Comparison of ENCODE assay signal across 8 cellular contexts in genomic region chr14:58239259-58240210, GRCh38. TPM values are rescaled to one million over a fixed set of nuclear protein-coding genes. Genes with fewer than 3 reads are reported as not detected.
DNase-seq lines count a peak whose midpoint lies in the region; ATAC-seq and TF ChIP-seq lines count a peak whose summit lies in the region.

No MANE protein-coding gene starts in this region.

- H3K9me3 Mint-ChIP-seq in activated T-helper 2 cell treated with anti-CD3 and anti-CD28 coated beads, Interferon-gamma antibody, Interleukin-2, Interleukin-4, amounts not matched to agents 10 μg/mL and 5 μg/mL and 100 μg/mL, durations not matched to agents 14 hours and 24 hours and 36 hours, result no peaks in the 10 kb centered on the region
- H3K9me3 Mint-ChIP-seq in neural crest cell, result no peaks in the 10 kb centered on the region
- H3K9me3 Mint-ChIP-seq in stimulated activated naive CD8-positive, alpha-beta T cell treated with anti-CD3 and anti-CD28 coated beads, Interleukin-15, amount 100 ng/mL, for 72 hours, result no peaks in the 10 kb centered on the region

- peak overlapping the region; percentile 63 for H3K4me3 ChIP-seq in fibroblast of villous mesenchyme (ENCODE audit: low read depth, low read length)

- no peaks in the 10 kb centered on the region for H3K36me3 Mint-ChIP-seq in activated T-helper 2 cell treated with anti-CD3 and anti-CD28 coated beads, Interferon-gamma antibody, Interleukin-2, Interleukin-4, amounts not matched to agents 10 μg/mL and 5 μg/mL and 100 μg/mL, durations not matched to agents 14 hours and 24 hours and 36 hours (ENCODE audit: low read depth)
- H3K36me3 Mint-ChIP-seq in neural crest cell (ENCODE audit: low read depth), result peaks cover 3% of the 10 kb centered on the region

- TF ChIP-seq CTCF in fibroblast of villous mesenchyme (IDR thresholded peaks at IDR 0.05; ENCODE audit: insufficient read depth, low read depth, low read length) (no peak), neural crest cell (conservative IDR thresholded peaks at IDR 0.05) (no peak)

- DNase-seq in DMS79 treated with DMSO at 0.1 percent for 48 hours (lab: John Stamatoyannopoulos, UW) (peak; percentile 79), HuH-7 (ENCODE audit: low spot score) (peak; percentile 15), RKO (ENCODE audit: low spot score) (peak; percentile 51), fibroblast of villous mesenchyme (ENCODE audit: low read depth) (peak; percentile 78), neural crest cell (ENCODE audit: low read depth, low spot score) (peak; percentile 79)
- DNase-seq in activated T-helper 2 cell treated with anti-CD3 and anti-CD28 coated beads, Interferon-gamma antibody, Interleukin-2, Interleukin-4, amounts not matched to agents 10 μg/mL and 5 μg/mL and 100 μg/mL, durations not matched to agents 14 hours and 24 hours and 36 hours (ENCODE audit: low spot score), result peak; percentile 65
- DNase-seq in stimulated activated naive CD8-positive, alpha-beta T cell treated with anti-CD3 and anti-CD28 coated beads, Interleukin-15, amount 100 ng/mL, for 72 hours, result peak; percentile 72 to 78

- no peaks in the 10 kb centered on the region for H3K27me3 Mint-ChIP-seq in activated T-helper 2 cell treated with anti-CD3 and anti-CD28 coated beads, Interferon-gamma antibody, Interleukin-2, Interleukin-4, amounts not matched to agents 10 μg/mL and 5 μg/mL and 100 μg/mL, durations not matched to agents 14 hours and 24 hours and 36 hours (ENCODE audit: low read depth)
- H3K27me3 Mint-ChIP-seq in neural crest cell (ENCODE audit: low read depth), result peaks cover 3% of the 10 kb centered on the region
- no peaks in the 10 kb centered on the region for H3K27me3 Mint-ChIP-seq in stimulated activated naive CD8-positive, alpha-beta T cell treated with anti-CD3 and anti-CD28 coated beads, Interleukin-15, amount 100 ng/mL, for 72 hours

- intact Hi-C loops in activated T-helper 2 cell treated with anti-CD3 and anti-CD28 coated beads, Interferon-gamma antibody, Interleukin-2, Interleukin-4, amounts not matched to agents 10 μg/mL and 5 μg/mL and 100 μg/mL, durations not matched to agents 14 hours and 24 hours and 36 hours (cut with micrococcal nuclease), result loop anchor here (10.0 kb wide), 1 partner anchor 135 kb away; no protein-coding TSS in a partner anchor

- H3K4me3 Mint-ChIP-seq in activated T-helper 2 cell treated with anti-CD3 and anti-CD28 coated beads, Interferon-gamma antibody, Interleukin-2, Interleukin-4, amounts not matched to agents 10 μg/mL and 5 μg/mL and 100 μg/mL, durations not matched to agents 14 hours and 24 hours and 36 hours (ENCODE audit: low read depth), result no peak overlapping the region
- H3K4me3 Mint-ChIP-seq in neural crest cell, result no peak overlapping the region
- H3K4me3 Mint-ChIP-seq in stimulated activated naive CD8-positive, alpha-beta T cell treated with anti-CD3 and anti-CD28 coated beads, Interleukin-15, amount 100 ng/mL, for 72 hours, result no peak overlapping the region

- H3K4me1 Mint-ChIP-seq in activated T-helper 2 cell treated with anti-CD3 and anti-CD28 coated beads, Interferon-gamma antibody, Interleukin-2, Interleukin-4, amounts not matched to agents 10 μg/mL and 5 μg/mL and 100 μg/mL, durations not matched to agents 14 hours and 24 hours and 36 hours (ENCODE audit: low read depth), result peaks cover 23% of the 10 kb centered on the region
- peaks cover 19% of the 10 kb centered on the region for H3K4me1 Mint-ChIP-seq in neural crest cell
- peaks cover 20% of the 10 kb centered on the region for H3K4me1 Mint-ChIP-seq in stimulated activated naive CD8-positive, alpha-beta T cell treated with anti-CD3 and anti-CD28 coated beads, Interleukin-15, amount 100 ng/mL, for 72 hours

- no peak overlapping the region for H3K27ac Mint-ChIP-seq in activated T-helper 2 cell treated with anti-CD3 and anti-CD28 coated beads, Interferon-gamma antibody, Interleukin-2, Interleukin-4, amounts not matched to agents 10 μg/mL and 5 μg/mL and 100 μg/mL, durations not matched to agents 14 hours and 24 hours and 36 hours
- H3K27ac Mint-ChIP-seq in neural crest cell (ENCODE audit: unreplicated experiment), result peak overlapping the region; percentile 51
- peak overlapping the region in 1 of 2 donors; percentile 83 for H3K27ac Mint-ChIP-seq in stimulated activated naive CD8-positive, alpha-beta T cell treated with anti-CD3 and anti-CD28 coated beads, Interleukin-15, amount 100 ng/mL, for 72 hours

- peak; percentile 50 for ATAC-seq in stimulated activated naive CD8-positive, alpha-beta T cell treated with anti-CD3 and anti-CD28 coated beads, Interleukin-15, amount 100 ng/mL, for 72 hours
- no peak for ATAC-seq in GM18873 (IDR thresholded peaks at IDR 0.05; ENCODE audit: low FRiP score, unreplicated experiment)

RNA-seq across cellular contexts. Expression of gene PSMA3, which starts 5.1 kb away (rescaled TPM):
- 407 and 425 TPM in 2 replicates for total RNA-seq in activated T-helper 2 cell treated with anti-CD3 and anti-CD28 coated beads, Interferon-gamma antibody, Interleukin-2, Interleukin-4, amounts not matched to agents 10 μg/mL and 5 μg/mL and 100 μg/mL, durations not matched to agents 14 hours and 24 hours and 36 hours
- 123 and 159 TPM in 2 replicates for total RNA-seq in fibroblast of villous mesenchyme
- total RNA-seq in neural crest cell, result 222 TPM in 2 replicates

RNA-seq across cellular contexts. Expression of gene ACTR10, which starts 39.6 kb away (rescaled TPM):
- 38.2 and 39.8 TPM in 2 replicates for total RNA-seq in activated T-helper 2 cell treated with anti-CD3 and anti-CD28 coated beads, Interferon-gamma antibody, Interleukin-2, Interleukin-4, amounts not matched to agents 10 μg/mL and 5 μg/mL and 100 μg/mL, durations not matched to agents 14 hours and 24 hours and 36 hours
- 57.0 and 57.3 TPM in 2 replicates for total RNA-seq in fibroblast of villous mesenchyme
- 55.7 and 57.0 TPM in 2 replicates for total RNA-seq in neural crest cell

RNA-seq across cellular contexts. Expression of gene ARID4A, which starts 58.8 kb away (rescaled TPM):
- total RNA-seq in activated T-helper 2 cell treated with anti-CD3 and anti-CD28 coated beads, Interferon-gamma antibody, Interleukin-2, Interleukin-4, amounts not matched to agents 10 μg/mL and 5 μg/mL and 100 μg/mL, durations not matched to agents 14 hours and 24 hours and 36 hours, result 20.5 and 26.0 TPM in 2 replicates
- total RNA-seq in fibroblast of villous mesenchyme (10.8 and 11.9 TPM in 2 replicates), neural crest cell (28.7 and 30.5 TPM in 2 replicates)

Comparison
In these comparisons a context has a peak if more than half of its experiments do, and no peak if none do; other contexts are left out.
1. DNase-seq: peak in every context shown above with its lines; median percentile 79 in DMS79 treated with DMSO at 0.1 percent for 48 hours; 79 in neural crest cell; 78 in fibroblast of villous mesenchyme; 75 in stimulated activated naive CD8-positive, alpha-beta T cell treated with anti-CD3 and anti-CD28 coated beads, Interleukin-15, amount 100 ng/mL, for 72 hours; 65 in activated T-helper 2 cell treated with anti-CD3 and anti-CD28 coated beads, Interferon-gamma antibody, Interleukin-2, Interleukin-4, amounts not matched to agents 10 μg/mL and 5 μg/mL and 100 μg/mL, durations not matched to agents 14 hours and 24 hours and 36 hours; 51 in RKO; 15 in HuH-7.